Comparison of ENCODE assay signal across 19 cellular contexts in genomic region chr7:121608785-121609184, GRCh38.
DNase-seq lines count a peak whose midpoint lies in the region; ATAC-seq lines count a peak whose summit lies in the region.
"Had no signal": no experiment of that assay in that cellular context is flagged by ENCODE, and none has a peak within 500 bp of the region (broad histone marks: within the 10 kb centered on the region; RNA-seq: fewer than 3 reads in every experiment).

No MANE protein-coding gene starts in this region.

- ATAC-seq in GM18502 (IDR thresholded peaks at IDR 0.05; ENCODE audit: poor library complexity, unreplicated experiment) (no peak), GM18511 (IDR thresholded peaks at IDR 0.05; ENCODE audit: unreplicated experiment) (no peak)
- ATAC-seq: activated T-cell treated with anti-CD3 and anti-CD28 coated beads, Interleukin-2, amount 50 U/mL, for 4 hours; mucosa of descending colon had no signal

- peak; percentile 95 for DNase-seq in DMS 273 treated with DMSO at 0.1 percent for 48 hours (lab: John Stamatoyannopoulos, UW)
- DNase-seq in NCI-H1694 treated with DMSO at 0.1 percent for 48 hours (lab: John Stamatoyannopoulos, UW), result peak; percentile 91
- peak; percentile 52 for DNase-seq in SK-N-DZ (ENCODE audit: low spot score)
- peak; percentile 63 for DNase-seq in myocyte (ENCODE audit: low read depth)
- DNase-seq in NCI-H1092 (lab: John Stamatoyannopoulos, UW), result no peak
- DNase-seq: activated CD4-positive, alpha-beta T cell treated with anti-CD3 and anti-CD28 coated beads, Interleukin-2, amount 10 ng/mL, durations not matched to agents 24 days and 14 days; activated naive CD4-positive, alpha-beta T cell; activated T-cell treated with anti-CD3 and anti-CD28 coated beads, Interleukin-2, amount 50 U/mL, for 4 hours; CD4-positive, alpha-beta T cell; colonic mucosa; effector memory CD4-positive, alpha-beta T cell; foreskin melanocyte; immature natural killer cell; mucosa of descending colon; NCI-H187; NCI-H345; transverse colon had no signal
